ENCODE assay signal across 8 cellular contexts in genomic region chr1:235327559-235328270, GRCh38. TPM values are rescaled to one million over a fixed set of nuclear protein-coding genes. Genes with fewer than 3 reads are reported as not detected.
DNase-seq lines count a peak whose midpoint lies in the region; ATAC-seq and TF ChIP-seq lines count a peak whose summit lies in the region.

A gene with protein sequence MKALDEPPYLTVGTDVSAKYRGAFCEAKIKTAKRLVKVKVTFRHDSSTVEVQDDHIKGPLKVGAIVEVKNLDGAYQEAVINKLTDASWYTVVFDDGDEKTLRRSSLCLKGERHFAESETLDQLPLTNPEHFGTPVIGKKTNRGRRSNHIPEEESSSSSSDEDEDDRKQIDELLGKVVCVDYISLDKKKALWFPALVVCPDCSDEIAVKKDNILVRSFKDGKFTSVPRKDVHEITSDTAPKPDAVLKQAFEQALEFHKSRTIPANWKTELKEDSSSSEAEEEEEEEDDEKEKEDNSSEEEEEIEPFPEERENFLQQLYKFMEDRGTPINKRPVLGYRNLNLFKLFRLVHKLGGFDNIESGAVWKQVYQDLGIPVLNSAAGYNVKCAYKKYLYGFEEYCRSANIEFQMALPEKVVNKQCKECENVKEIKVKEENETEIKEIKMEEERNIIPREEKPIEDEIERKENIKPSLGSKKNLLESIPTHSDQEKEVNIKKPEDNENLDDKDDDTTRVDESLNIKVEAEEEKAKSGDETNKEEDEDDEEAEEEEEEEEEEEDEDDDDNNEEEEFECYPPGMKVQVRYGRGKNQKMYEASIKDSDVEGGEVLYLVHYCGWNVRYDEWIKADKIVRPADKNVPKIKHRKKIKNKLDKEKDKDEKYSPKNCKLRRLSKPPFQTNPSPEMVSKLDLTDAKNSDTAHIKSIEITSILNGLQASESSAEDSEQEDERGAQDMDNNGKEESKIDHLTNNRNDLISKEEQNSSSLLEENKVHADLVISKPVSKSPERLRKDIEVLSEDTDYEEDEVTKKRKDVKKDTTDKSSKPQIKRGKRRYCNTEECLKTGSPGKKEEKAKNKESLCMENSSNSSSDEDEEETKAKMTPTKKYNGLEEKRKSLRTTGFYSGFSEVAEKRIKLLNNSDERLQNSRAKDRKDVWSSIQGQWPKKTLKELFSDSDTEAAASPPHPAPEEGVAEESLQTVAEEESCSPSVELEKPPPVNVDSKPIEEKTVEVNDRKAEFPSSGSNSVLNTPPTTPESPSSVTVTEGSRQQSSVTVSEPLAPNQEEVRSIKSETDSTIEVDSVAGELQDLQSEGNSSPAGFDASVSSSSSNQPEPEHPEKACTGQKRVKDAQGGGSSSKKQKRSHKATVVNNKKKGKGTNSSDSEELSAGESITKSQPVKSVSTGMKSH (N-terminal part only) (minus strand): TSS chr1:235328179. CDS start chr1:235326919, 1,260 bp downstream.

- H2AFZ ChIP-seq in KMS-11 (ENCODE audit: low read depth) (peak within 1 kb of the TSS; percentile 67), neuronal stem cell (ENCODE audit: low read length) (peak within 1 kb of the TSS; percentile 92)

- peak within 1 kb of the TSS; percentile 16 for H2BK120ac ChIP-seq in neuronal stem cell (ENCODE audit: low read depth, low read length)

- H3K18ac ChIP-seq in neuronal stem cell (ENCODE audit: low read length): peak within 1 kb of the TSS; percentile 100

- H4K20me1 ChIP-seq in KMS-11 (ENCODE audit: insufficient read depth): peaks cover 27% of the 10 kb centered on the region

- DNase-seq in G401 (ENCODE audit: low spot score) (no peak), activated T-cell treated with anti-CD3 and anti-CD28 coated beads for 24 hours (ENCODE audit: low read depth) (peak; percentile 27), fibroblast of villous mesenchyme (ENCODE audit: low read depth) (no peak), neuronal stem cell (ENCODE audit: low spot score) (no peak), NCI-H1105 (lab: John Stamatoyannopoulos, UW) (no peak), NOMO-1 treated with DMSO at 0.1 percent for 48 hours (lab: John Stamatoyannopoulos, UW; ENCODE audit: unreplicated experiment) (no peak)

- peak within 1 kb of the TSS; percentile 41 for H2BK12ac ChIP-seq in neuronal stem cell (ENCODE audit: low read length)

- peak within 1 kb of the TSS; percentile 99 for H3K23ac ChIP-seq in neuronal stem cell (ENCODE audit: low read depth, low read length, poor library complexity)

- H3K4me2 ChIP-seq in KMS-11: peak within 1 kb of the TSS; percentile 93
- peak within 1 kb of the TSS; percentile 71 for H3K4me2 ChIP-seq in neuronal stem cell (ENCODE audit: insufficient read depth, low read length, poor library complexity, severe bottlenecking)

- peak; percentile 1 for ATAC-seq in GM21529 (IDR thresholded peaks at IDR 0.05; ENCODE audit: unreplicated experiment)

- no peaks in the 10 kb centered on the region for H3K27me3 ChIP-seq in KMS-11 (ENCODE audit: insufficient read depth, low read depth)
- no peaks in the 10 kb centered on the region for H3K27me3 ChIP-seq in neuronal stem cell (ENCODE audit: control insufficient read depth in 3 of 3, insufficient read depth in 3 of 3, low read depth in 1 of 3, low read length in 3 of 3)

- H3K4me3 ChIP-seq in KMS-11 (IDR thresholded peaks at IDR 0.05; ENCODE audit: insufficient read depth, low read depth, low read length) (peak within 1 kb of the TSS; percentile 88), fibroblast of villous mesenchyme (ENCODE audit: low read depth, low read length) (peak within 1 kb of the TSS; percentile 98), neuronal stem cell (ENCODE audit: low read length in 2 of 2) (peak within 1 kb of the TSS; percentile 82 to 96)

- TF ChIP-seq CTCF in KMS-11 (conservative IDR thresholded peaks at IDR 0.05; ENCODE audit: low read depth, low read length): no peak
- TF ChIP-seq CTCF in fibroblast of villous mesenchyme (IDR thresholded peaks at IDR 0.05; ENCODE audit: insufficient read depth, low read depth, low read length): no peak

- H3K4me1 ChIP-seq in KMS-11 (ENCODE audit: low read depth, poor library complexity, severe bottlenecking): peaks cover 42% of the 10 kb centered on the region
- H3K4me1 ChIP-seq in neuronal stem cell (ENCODE audit: control insufficient read depth in 2 of 2, insufficient read depth in 1 of 2, low read depth in 1 of 2, low read length in 2 of 2): peaks cover 1 to 21% of the 10 kb centered on the region in 2 donors

- H3K14ac ChIP-seq in neuronal stem cell (ENCODE audit: low read length): peak within 1 kb of the TSS; percentile 56

- no peak within 1 kb of the TSS for H2BK15ac ChIP-seq in neuronal stem cell (ENCODE audit: low read length)

- H3K36me3 ChIP-seq in KMS-11 (ENCODE audit: insufficient read depth): no peaks in the 10 kb centered on the region
- H3K36me3 ChIP-seq in neuronal stem cell (replicated peaks in 1 of 2; ENCODE audit: control insufficient read depth in 2 of 2, insufficient read depth in 2 of 2, low read length in 2 of 2): peaks cover 0 to 54% of the 10 kb centered on the region in 2 donors

- H2BK5ac ChIP-seq in neuronal stem cell (ENCODE audit: low read length): peak within 1 kb of the TSS; percentile 100

- no peak within 1 kb of the TSS for H4K91ac ChIP-seq in neuronal stem cell (ENCODE audit: low read depth, low read length, poor library complexity)

- H3K27ac ChIP-seq in KMS-11 (peak within 1 kb of the TSS; percentile 67), neuronal stem cell (replicated peaks; ENCODE audit: low read length) (peak within 1 kb of the TSS; percentile 98)

- H3K9me3 ChIP-seq in neuronal stem cell (replicated peaks in 1 of 2; ENCODE audit: control insufficient read depth in 2 of 2, insufficient read depth in 1 of 2, low read depth in 1 of 2, low read length in 2 of 2): no peaks in the 10 kb centered on the region

- WGBS in neuronal stem cell (ENCODE audit: extremely low coverage in 2 of 2, insufficient read length in 2 of 2, insufficient replicate concordance in 1 of 2), 2 donors: no CpG with 5 or more reads among the region's 58 CpGs

- peaks cover 86% of the 10 kb centered on the region for H3K79me2 ChIP-seq in KMS-11 (ENCODE audit: insufficient read depth, low read depth)

- in situ Hi-C loops in G401 (cut with HindIII; ENCODE audit: low sequenced_read_pairs): no loop called here

- H2AK5ac ChIP-seq in neuronal stem cell (ENCODE audit: low read depth, low read length): peak within 1 kb of the TSS; percentile 95

- H3K4ac ChIP-seq in neuronal stem cell (ENCODE audit: low read length): peak within 1 kb of the TSS; percentile 89

- H4K8ac ChIP-seq in neuronal stem cell (ENCODE audit: low read depth, low read length): no peak within 1 kb of the TSS

- peak within 1 kb of the TSS; percentile 75 for H3K9ac ChIP-seq in KMS-11
- H3K9ac ChIP-seq in neuronal stem cell (ENCODE audit: low read depth, low read length, poor library complexity): peak within 1 kb of the TSS; percentile 93

- H3K79me1 ChIP-seq in neuronal stem cell (ENCODE audit: low read depth, low read length): peaks cover 7% of the 10 kb centered on the region

RNA-seq across cellular contexts. Expression of the gene that starts here (rescaled TPM):
- 6.6 and 11.2 TPM in 2 replicates for total RNA-seq in G401 (2014; rRNA removed; shearing (Covaris generic))
- total RNA-seq in fibroblast of villous mesenchyme: 33.8 and 40.2 TPM in 2 replicates
- polyA plus RNA-seq in neuronal stem cell (2013, experiment 1 of 2): 32.4 TPM
- polyA plus RNA-seq in neuronal stem cell (2013, experiment 2 of 2): 34.6 TPM
